In the genomic region with DNA sequence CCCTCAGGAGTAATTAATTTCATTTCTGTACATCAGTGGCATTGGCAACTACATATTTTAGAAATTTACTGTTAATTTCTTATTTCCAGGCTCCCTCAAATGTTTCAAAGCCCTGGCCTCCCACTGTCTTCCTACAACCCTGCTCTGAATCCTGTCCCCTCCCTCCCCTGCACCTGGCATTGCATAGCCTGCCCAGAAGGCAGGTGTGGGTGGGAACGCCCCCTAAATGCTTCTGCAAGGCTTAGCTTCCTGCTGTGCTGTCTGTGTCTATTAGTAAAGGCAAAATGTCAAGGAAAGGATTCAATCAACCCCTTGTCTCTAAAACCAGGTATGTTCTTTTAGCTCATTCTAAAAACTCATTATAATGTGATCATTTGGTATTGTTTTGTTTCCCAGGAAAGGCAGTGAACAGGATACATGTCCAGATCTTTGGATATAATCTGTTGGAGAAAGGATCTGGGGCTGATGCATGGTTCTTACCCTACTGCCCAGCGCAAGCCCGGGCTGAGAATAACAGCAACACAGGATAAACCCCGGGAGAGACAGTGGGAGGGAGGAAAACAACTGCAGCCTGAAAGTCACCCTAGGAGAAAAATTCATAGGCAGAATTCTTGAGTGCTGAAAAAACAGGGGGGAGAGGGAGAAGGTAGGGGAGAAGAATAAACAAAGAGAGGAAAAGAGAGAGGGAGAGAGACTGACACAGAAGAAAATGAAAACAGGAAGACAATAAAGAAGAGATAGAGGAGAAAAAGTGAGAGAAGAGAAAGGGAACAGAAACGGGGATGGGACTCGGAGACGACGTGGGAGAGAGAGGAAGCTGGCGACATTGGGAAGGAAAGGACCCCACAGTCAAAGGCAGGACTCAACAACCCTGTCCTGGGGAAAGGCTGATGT, we compare ENCODE assay signal across 8 cellular contexts. TPM values are rescaled to one million over a fixed set of nuclear protein-coding genes. Genes with fewer than 3 reads are reported as not detected.
DNase-seq lines count a peak whose midpoint lies in the region; ATAC-seq and TF ChIP-seq lines count a peak whose summit lies in the region.

No MANE protein-coding gene starts in this region.

- peaks cover 13% of the 10 kb centered on the region for H3K9me3 Mint-ChIP-seq in activated CD4-positive, alpha-beta T cell treated with anti-CD3 and anti-CD28 coated beads, Interleukin-2, amount 10 ng/mL, durations not matched to agents 7 days and 5 days
- H3K9me3 Mint-ChIP-seq in neural progenitor cell = peaks cover 8% of the 10 kb centered on the region

- no peaks in the 10 kb centered on the region for H4K20me1 ChIP-seq in neural progenitor cell (ENCODE audit: low read depth)

- peaks cover 3% of the 10 kb centered on the region for H3K4me1 ChIP-seq in endocrine pancreas (ENCODE audit: control insufficient read depth, insufficient read depth, low read length)
- H3K4me1 ChIP-seq in neural progenitor cell = peaks cover 4% of the 10 kb centered on the region

- H3K9me3 ChIP-seq in endocrine pancreas (ENCODE audit: control insufficient read depth, low read length) (no peaks in the 10 kb centered on the region), neural progenitor cell (ENCODE audit: low read depth) (no peaks in the 10 kb centered on the region)

- H3K36me3 ChIP-seq in endocrine pancreas (ENCODE audit: control insufficient read depth, insufficient read depth, low read length) (no peaks in the 10 kb centered on the region), neural progenitor cell (no peaks in the 10 kb centered on the region)

- H3K4me3 ChIP-seq in endocrine pancreas (ENCODE audit: control insufficient read depth, insufficient read depth, low read length) = peak overlapping the region; percentile 41
- peak overlapping the region; percentile 68 for H3K4me3 ChIP-seq in neural progenitor cell

- H3F3A ChIP-seq in neural progenitor cell (ENCODE audit: low read depth) = peaks cover 12% of the 10 kb centered on the region

- peaks cover 58% of the 10 kb centered on the region for H3K27me3 Mint-ChIP-seq in activated CD4-positive, alpha-beta T cell treated with anti-CD3 and anti-CD28 coated beads, Interleukin-2, amount 10 ng/mL, durations not matched to agents 7 days and 5 days
- H3K27me3 Mint-ChIP-seq in neural progenitor cell (ENCODE audit: insufficient read depth, low read depth) = peaks cover 13% of the 10 kb centered on the region

- H3K9ac ChIP-seq in endocrine pancreas (ENCODE audit: control insufficient read depth, insufficient read depth, low read length) = no peak overlapping the region
- no peak overlapping the region for H3K9ac ChIP-seq in neural progenitor cell

- no peak for DNase-seq in activated CD4-positive, alpha-beta T cell treated with anti-CD3 and anti-CD28 coated beads, Interleukin-2, amount 10 ng/mL, durations not matched to agents 7 days and 5 days
- DNase-seq in activated CD4-positive, alpha-beta T cell treated with anti-CD3 and anti-CD28 coated beads for 48 hours = no peak
- DNase-seq in NCI-H774 (lab: John Stamatoyannopoulos, UW) = peak; percentile 61
- peak; percentile 23 for DNase-seq in neural progenitor cell (ENCODE audit: low spot score)

- no peak for TF ChIP-seq CTCF in neural progenitor cell (IDR thresholded peaks at IDR 0.05)

- H3K79me2 ChIP-seq in neural progenitor cell (ENCODE audit: low read depth) = no peaks in the 10 kb centered on the region

- H3K27ac ChIP-seq in neural progenitor cell = no peak overlapping the region

- POLR2A ChIA-PET in activated CD4-positive, alpha-beta T cell treated with anti-CD3 and anti-CD28 coated beads, Interleukin-2, amount 10 ng/mL, durations not matched to agents 7 days and 5 days (lab: Charles Lee) = no interaction called here

- H3K27ac Mint-ChIP-seq in activated CD4-positive, alpha-beta T cell treated with anti-CD3 and anti-CD28 coated beads, Interleukin-2, amount 10 ng/mL, durations not matched to agents 7 days and 5 days = peak overlapping the region; percentile 2
- H3K27ac Mint-ChIP-seq in neural progenitor cell = no peak overlapping the region

- H2AFZ ChIP-seq in neural progenitor cell (replicated peaks) = no peak overlapping the region

- H3K4me1 Mint-ChIP-seq in activated CD4-positive, alpha-beta T cell treated with anti-CD3 and anti-CD28 coated beads, Interleukin-2, amount 10 ng/mL, durations not matched to agents 7 days and 5 days = peaks cover 25% of the 10 kb centered on the region
- peaks cover 17% of the 10 kb centered on the region for H3K4me1 Mint-ChIP-seq in neural progenitor cell

- peak overlapping the region; percentile 74 for H3K4me2 ChIP-seq in neural progenitor cell

- CTCF ChIA-PET in activated CD4-positive, alpha-beta T cell treated with anti-CD3 and anti-CD28 coated beads, Interleukin-2, amount 10 ng/mL, durations not matched to agents 7 days and 5 days (lab: Charles Lee) = no interaction called here

- no peaks in the 10 kb centered on the region for H3K27me3 ChIP-seq in endocrine pancreas (ENCODE audit: control insufficient read depth, insufficient read depth, low read length)
- H3K27me3 ChIP-seq in neural progenitor cell = peaks cover 45% of the 10 kb centered on the region

- H3K4me3 Mint-ChIP-seq in activated CD4-positive, alpha-beta T cell treated with anti-CD3 and anti-CD28 coated beads, Interleukin-2, amount 10 ng/mL, durations not matched to agents 7 days and 5 days = peak overlapping the region; percentile 74
- H3K4me3 Mint-ChIP-seq in neural progenitor cell = peak overlapping the region; percentile 84

- ATAC-seq in HG03565 (IDR thresholded peaks at IDR 0.05; ENCODE audit: unreplicated experiment) = no peak
- ATAC-seq in GM18517 (IDR thresholded peaks at IDR 0.05; ENCODE audit: unreplicated experiment) = no peak
- ATAC-seq in HG03196 (IDR thresholded peaks at IDR 0.05; ENCODE audit: unreplicated experiment) = no peak

- H3K36me3 Mint-ChIP-seq in activated CD4-positive, alpha-beta T cell treated with anti-CD3 and anti-CD28 coated beads, Interleukin-2, amount 10 ng/mL, durations not matched to agents 7 days and 5 days (ENCODE audit: low read depth) = no peaks in the 10 kb centered on the region
- no peaks in the 10 kb centered on the region for H3K36me3 Mint-ChIP-seq in neural progenitor cell

RNA-seq across cellular contexts. Expression of gene ZNF488, which starts 0.6 kb away (rescaled TPM):
- total RNA-seq in activated CD4-positive, alpha-beta T cell treated with anti-CD3 and anti-CD28 coated beads, Interleukin-2, amount 10 ng/mL, durations not matched to agents 7 days and 5 days = under 1 TPM in 1 of 2 experiments, not detected in 1; 0.05 TPM
- total RNA-seq in neural progenitor cell (ENCODE audit: low replicate concordance) = not detected in 2 replicates

RNA-seq across cellular contexts. Expression of gene RBP3, which starts 35.3 kb away (rescaled TPM):
- not detected for total RNA-seq in activated CD4-positive, alpha-beta T cell treated with anti-CD3 and anti-CD28 coated beads, Interleukin-2, amount 10 ng/mL, durations not matched to agents 7 days and 5 days
- total RNA-seq in neural progenitor cell (ENCODE audit: low replicate concordance) = not detected in 2 replicates

Comparison
In these comparisons a context has a peak if more than half of its experiments do, and no peak if none do; other contexts are left out.
1. DNase-seq: peak in NCI-H774 (single experiment) and neural progenitor cell (single experiment); none in activated CD4-positive, alpha-beta T cell treated with anti-CD3 and anti-CD28 coated beads, Interleukin-2, amount 10 ng/mL, durations not matched to agents 7 days and 5 days (single experiment) and activated CD4-positive, alpha-beta T cell treated with anti-CD3 and anti-CD28 coated beads for 48 hours (single experiment).